ENCODE assay signal across 9 cellular contexts in genomic region chr4:55395218-55395528, GRCh38. TPM values are rescaled to one million over a fixed set of nuclear protein-coding genes. Genes with fewer than 3 reads are reported as not detected.
DNase-seq lines count a peak whose midpoint lies in the region; ATAC-seq, FAIRE-seq and TF ChIP-seq lines count a peak whose summit lies in the region.
"Had no signal": no experiment of that assay in that cellular context is flagged by ENCODE, and none has a peak within 500 bp of the region (broad histone marks: within the 10 kb centered on the region; RNA-seq: fewer than 3 reads in every experiment).

No MANE protein-coding gene starts in this region.

- H3K4me1 ChIP-seq in cardiac muscle cell (ENCODE audit: low read depth) (peaks cover 29% of the 10 kb centered on the region), iPS DF 6.9 (ENCODE audit: control insufficient read depth, insufficient read depth, low read length) (no peaks in the 10 kb centered on the region; the same call in 1 of the 2 replicates), suprapubic skin (peaks cover 35% of the 10 kb centered on the region)

- no peak for DNase-seq in cardiac muscle cell (ENCODE audit: low read depth in 1 of 2, low spot score in 1 of 2)
- no peak for DNase-seq in Right ventricle myocardium superior
- DNase-seq in WERI-Rb-1: no peak
- no peak for DNase-seq in iPS DF 6.9 (ENCODE audit: low read depth, low spot score)
- no peak for DNase-seq in suprapubic skin (ENCODE audit: low spot score in 2 of 2)
- DNase-seq in RCC 7860 (ENCODE audit: low spot score): no peak
- DNase-seq in cerebellar nuclear complex (lab: John Stamatoyannopoulos, UW): no peak
- DNase-seq in SW 1271 (lab: John Stamatoyannopoulos, UW): no peak

- TF ChIP-seq POLR2A in suprapubic skin (IDR thresholded peaks at IDR 0.05): no peak

- H3K27me3 ChIP-seq in cardiac muscle cell: no peaks in the 10 kb centered on the region
- H3K27me3 ChIP-seq in WERI-Rb-1 (ENCODE audit: insufficient read depth, low read depth, severe bottlenecking): no peaks in the 10 kb centered on the region
- no peaks in the 10 kb centered on the region for H3K27me3 ChIP-seq in iPS DF 6.9 (ENCODE audit: control insufficient read depth, insufficient read depth, low read length)
- no peaks in the 10 kb centered on the region for H3K27me3 ChIP-seq in suprapubic skin

- intact Hi-C loops in Right ventricle myocardium superior (cut with DNase I): loop anchor here (5.0 kb wide), 1 partner anchor 48 kb away; the partner anchor contains the start of gene SRD5A3

- peak overlapping the region; percentile 91 for H3K27ac ChIP-seq in cardiac muscle cell
- peak overlapping the region; percentile 86 for H3K27ac ChIP-seq in WERI-Rb-1
- H3K27ac ChIP-seq in iPS DF 6.9 (ENCODE audit: low read length): no peak overlapping the region
- peak overlapping the region; percentile 99 for H3K27ac ChIP-seq in suprapubic skin

- WGBS in iPS DF 6.9 (ENCODE audit: insufficient coverage, insufficient read length): no CpG with 5 or more reads among the region's 4 CpGs
- 0% methylated on average over 4 of the region's 4 CpGs for WGBS in suprapubic skin

- H3K9me3 ChIP-seq in cardiac muscle cell (ENCODE audit: low read depth) (no peaks in the 10 kb centered on the region), WERI-Rb-1 (ENCODE audit: severe bottlenecking) (no peaks in the 10 kb centered on the region), iPS DF 6.9 (ENCODE audit: control insufficient read depth, insufficient read depth, low read length) (no peaks in the 10 kb centered on the region), suprapubic skin (no peaks in the 10 kb centered on the region)

- H3K36me3 ChIP-seq in cardiac muscle cell (no peaks in the 10 kb centered on the region), WERI-Rb-1 (peaks cover 17% of the 10 kb centered on the region), iPS DF 6.9 (ENCODE audit: control insufficient read depth, insufficient read depth, low read length) (no peaks in the 10 kb centered on the region; the same call in 1 of the 2 replicates), suprapubic skin (no peaks in the 10 kb centered on the region)

- TF ChIP-seq EP300 in suprapubic skin (IDR thresholded peaks at IDR 0.05): no peak

- FAIRE-seq in RCC 7860 (lab: Jason Lieb, UNC): no peak
- FAIRE-seq: islet of Langerhans had no signal

- H3K4me3 ChIP-seq in cardiac muscle cell: peak overlapping the region; percentile 93
- peak overlapping the region; percentile 77 for H3K4me3 ChIP-seq in WERI-Rb-1 (ENCODE audit: low read depth, low read length)
- peak overlapping the region; percentile 89; the same call in 1 of the 2 replicates for H3K4me3 ChIP-seq in iPS DF 6.9 (ENCODE audit: low read length)
- H3K4me3 ChIP-seq in suprapubic skin: peak overlapping the region; percentile 97

- TF ChIP-seq CTCF in cardiac muscle cell (IDR thresholded peaks at IDR 0.05; ENCODE audit: low read depth, low read length) (peak; percentile 3), WERI-Rb-1 (IDR thresholded peaks at IDR 0.05; ENCODE audit: low read depth, low read length) (no peak), suprapubic skin (IDR thresholded peaks at IDR 0.05) (no peak)

- ATAC-seq in Right ventricle myocardium superior (ENCODE audit: poor library complexity): no peak

RNA-seq across cellular contexts. Expression of gene TMEM165, which starts 0.6 kb away (rescaled TPM):
- total RNA-seq in cardiac muscle cell (107 and 124 TPM in 2 replicates), Right ventricle myocardium superior (34.3 TPM), suprapubic skin (100 to 1,000 TPM in 2 of 4 donors, 10 to 100 TPM in 2; 82.5 to 129 (median 98.3) TPM)
- polyA plus RNA-seq in cardiac muscle cell: 90.8 and 109 TPM in 2 replicates

RNA-seq across cellular contexts. Expression of gene SRD5A3, which starts 49.1 kb away (rescaled TPM):
- total RNA-seq in cardiac muscle cell (5.9 and 13.7 TPM in 2 replicates), Right ventricle myocardium superior (8.3 TPM), suprapubic skin (10 to 100 TPM in 3 of 4 donors, 1 to 10 TPM in 1; 9.3 to 24.8 (median 17.1) TPM)
- polyA plus RNA-seq in cardiac muscle cell: 21.2 and 24.1 TPM in 2 replicates
